8 cellular contexts compared by ENCODE assay signal in genomic region chr3:187738089-187738399, GRCh38. TPM values are rescaled to one million over a fixed set of nuclear protein-coding genes. Genes with fewer than 3 reads are reported as not detected.
DNase-seq lines count a peak whose midpoint lies in the region; ATAC-seq, FAIRE-seq and TF ChIP-seq lines count a peak whose summit lies in the region.

No MANE protein-coding gene starts in this region.

- peak overlapping the region; percentile 94 for H3K4me2 ChIP-seq in Loucy (ENCODE audit: low read depth, low read length, poor library complexity, severe bottlenecking)

- H4K20me1 ChIP-seq in Loucy (ENCODE audit: insufficient read depth, low read length, poor library complexity, severe bottlenecking): peaks cover 74% of the 10 kb centered on the region

- H3K4me3 ChIP-seq in AG10803 (ENCODE audit: low read length) (peak overlapping the region; percentile 98), Loucy (ENCODE audit: low read length, poor library complexity, severe bottlenecking) (peak overlapping the region; percentile 96), duodenal mucosa (ENCODE audit: low read depth in 1 of 2, low read length in 2 of 2) (peak overlapping the region; percentile 91 to 93)

- H3K27me3 Mint-ChIP-seq in natural killer cell treated with Interleukin-12 subunit alpha and Interleukin-12 subunit beta and Interleukin-15 and Interleukin-18, amount 100 ng/mL, for 72 hours: no peaks in the 10 kb centered on the region

- peak overlapping the region; percentile 99 to 100 for H3K27ac Mint-ChIP-seq in natural killer cell treated with Interleukin-12 subunit alpha and Interleukin-12 subunit beta and Interleukin-15 and Interleukin-18, amount 100 ng/mL, for 72 hours

- H3K4me1 ChIP-seq in Loucy (ENCODE audit: insufficient read depth, low read length, poor library complexity, severe bottlenecking): peaks cover 62% of the 10 kb centered on the region
- H3K4me1 ChIP-seq in duodenal mucosa (ENCODE audit: control insufficient read depth in 1 of 2, insufficient read depth in 2 of 2, low read length in 2 of 2): peaks cover 16 to 46% of the 10 kb centered on the region in 2 donors

- H3K36me3 ChIP-seq in Loucy (ENCODE audit: insufficient read depth, low read length) (peaks cover 19% of the 10 kb centered on the region; the same call in 1 of the 2 replicates), duodenal mucosa (ENCODE audit: control insufficient read depth in 1 of 2, insufficient read depth in 2 of 2, low read length in 2 of 2) (peaks cover 0 to 8% of the 10 kb centered on the region in 2 donors)

- H3K9me3 ChIP-seq in Loucy (ENCODE audit: insufficient read depth, low read depth, low read length) (no peaks in the 10 kb centered on the region), duodenal mucosa (ENCODE audit: control insufficient read depth in 1 of 2, low read length in 2 of 2) (no peaks in the 10 kb centered on the region)

- peaks cover 94% of the 10 kb centered on the region for H3K79me2 ChIP-seq in Loucy (ENCODE audit: insufficient read depth, low read length)

- no peak for TF ChIP-seq POLR2A in GM18505 (IDR thresholded peaks at IDR 0.05; ENCODE audit: borderline replicate concordance, extremely low read depth, insufficient read depth, insufficient read length)

- no peaks in the 10 kb centered on the region for H3K9me2 ChIP-seq in Loucy (replicated peaks; ENCODE audit: low read depth, low read length)

- H3K27me3 ChIP-seq in Loucy (ENCODE audit: insufficient read depth, low read length, poor library complexity, severe bottlenecking) (no peaks in the 10 kb centered on the region), duodenal mucosa (ENCODE audit: control insufficient read depth in 1 of 2, insufficient read depth in 2 of 2, low read length in 2 of 2) (no peaks in the 10 kb centered on the region)

- peaks cover 62 to 63% of the 10 kb centered on the region in 2 donors for H3K4me1 Mint-ChIP-seq in natural killer cell treated with Interleukin-12 subunit alpha and Interleukin-12 subunit beta and Interleukin-15 and Interleukin-18, amount 100 ng/mL, for 72 hours (ENCODE audit: low read depth in 2 of 2)

- no peak for DNase-seq in AG10803 (ENCODE audit: low read depth)
- DNase-seq in natural killer cell treated with Interleukin-12 subunit alpha and Interleukin-12 subunit beta and Interleukin-15 and Interleukin-18, amount 100 ng/mL, for 72 hours (ENCODE audit: low spot score): no peak
- no peak for DNase-seq in NCI-H226
- DNase-seq in HTR-8/SVneo (ENCODE audit: insufficient read length, low spot score): no peak
- DNase-seq in NCI-H2107 treated with DMSO at 0.1 percent for 48 hours (lab: John Stamatoyannopoulos, UW; ENCODE audit: unreplicated experiment): no peak

- H3K27ac ChIP-seq in duodenal mucosa (ENCODE audit: low read depth, low read length): peak overlapping the region; percentile 85

- ATAC-seq in natural killer cell treated with Interleukin-12 subunit alpha and Interleukin-12 subunit beta and Interleukin-15 and Interleukin-18, amount 100 ng/mL, for 72 hours: no peak
- ATAC-seq in GM18505 (IDR thresholded peaks at IDR 0.05; ENCODE audit: unreplicated experiment): no peak

- TF ChIP-seq CTCF in AG10803 (conservative IDR thresholded peaks at IDR 0.05; ENCODE audit: low read length) (no peak), Loucy (conservative IDR thresholded peaks at IDR 0.05; ENCODE audit: low read length) (no peak)

- H3K4me3 Mint-ChIP-seq in natural killer cell treated with Interleukin-12 subunit alpha and Interleukin-12 subunit beta and Interleukin-15 and Interleukin-18, amount 100 ng/mL, for 72 hours: peak overlapping the region; percentile 99

- H3K9me3 Mint-ChIP-seq in natural killer cell treated with Interleukin-12 subunit alpha and Interleukin-12 subunit beta and Interleukin-15 and Interleukin-18, amount 100 ng/mL, for 72 hours: no peaks in the 10 kb centered on the region

- H3K36me3 Mint-ChIP-seq in natural killer cell treated with Interleukin-12 subunit alpha and Interleukin-12 subunit beta and Interleukin-15 and Interleukin-18, amount 100 ng/mL, for 72 hours: peaks cover 15% of the 10 kb centered on the region

- peak overlapping the region; percentile 61; the same call in 1 of the 2 replicates for H2AFZ ChIP-seq in Loucy (ENCODE audit: low read length)

- H3F3A ChIP-seq in Loucy (ENCODE audit: low read depth): no peaks in the 10 kb centered on the region

- no peak for FAIRE-seq in HTR-8/SVneo (lab: Jason Lieb, UNC)

- H3K9ac ChIP-seq in Loucy (ENCODE audit: low read depth, low read length, poor library complexity, severe bottlenecking) (peak overlapping the region; percentile 91), duodenal mucosa (ENCODE audit: low read depth in 1 of 2, low read length in 2 of 2) (peak overlapping the region; percentile 75 to 90)

RNA-seq across cellular contexts. Expression of gene BCL6, which starts 7.2 kb away (rescaled TPM):
- total RNA-seq in natural killer cell treated with Interleukin-12 subunit alpha and Interleukin-12 subunit beta and Interleukin-15 and Interleukin-18, amount 100 ng/mL, for 72 hours: 100 to 1,000 TPM in 1 of 2 donors, 10 to 100 TPM in 1; 67.8 to 158 TPM

RNA-seq across cellular contexts. Expression of gene RTP2, which starts 35.7 kb away (rescaled TPM):
- not detected for total RNA-seq in natural killer cell treated with Interleukin-12 subunit alpha and Interleukin-12 subunit beta and Interleukin-15 and Interleukin-18, amount 100 ng/mL, for 72 hours
